ENCODE assay signal across 17 cellular contexts in genomic region chr16:53476867-53477266, GRCh38. TPM values are rescaled to one million over a fixed set of nuclear protein-coding genes. Genes with fewer than 3 reads are reported as not detected.
DNase-seq lines count a peak whose midpoint lies in the region; ATAC-seq and TF ChIP-seq lines count a peak whose summit lies in the region.
"Had no signal": no experiment of that assay in that cellular context is flagged by ENCODE, and none has a peak within 500 bp of the region (broad histone marks: within the 10 kb centered on the region; RNA-seq: fewer than 3 reads in every experiment).

No MANE protein-coding gene starts in this region.

- H3K9me3 ChIP-seq in CD4-positive, alpha-beta T cell (ENCODE audit: control insufficient read depth, low read length): no peaks in the 10 kb centered on the region
- H3K9me3 ChIP-seq in thyroid gland: no peaks in the 10 kb centered on the region
- H3K9me3 ChIP-seq: BLaER1 had no signal

- CTCF ChIA-PET in activated CD4-positive, alpha-beta T cell treated with anti-CD3 and anti-CD28 coated beads for 36 hours (lab: Charles Lee): interaction anchor here (1.0 kb wide), 1 partner anchor 22 kb away, joined by 5 read pairs; no protein-coding TSS in a partner anchor
- CTCF ChIA-PET in CD4-positive, alpha-beta T cell (lab: Charles Lee): interaction anchor here (1.0 kb wide), 1 partner anchor 31 kb away, joined by 3 read pairs; no protein-coding TSS in a partner anchor
- CTCF ChIA-PET in activated CD8-positive, alpha-beta T cell treated with anti-CD3 and anti-CD28 coated beads, Interleukin-2, amount 10 ng/mL, durations not matched to agents 7 days and 5 days (lab: Charles Lee): no interaction called here

- peaks cover 42% of the 10 kb centered on the region for H3K4me1 Mint-ChIP-seq in activated CD4-positive, alpha-beta T cell treated with anti-CD3 and anti-CD28 coated beads for 36 hours
- H3K4me1 Mint-ChIP-seq in CD4-positive, alpha-beta T cell (ENCODE audit: low read depth): peaks cover 72% of the 10 kb centered on the region
- H3K4me1 Mint-ChIP-seq in activated CD8-positive, alpha-beta T cell treated with anti-CD3 and anti-CD28 coated beads, Interleukin-2, amount 10 ng/mL, durations not matched to agents 7 days and 5 days (ENCODE audit: low read depth): peaks cover 32% of the 10 kb centered on the region
- peaks cover 27 to 37% of the 10 kb centered on the region in 2 donors for H3K4me1 Mint-ChIP-seq in immature natural killer cell

- H3K4me1 ChIP-seq in thyroid gland: no peaks in the 10 kb centered on the region
- H3K4me1 ChIP-seq: BLaER1 had no signal

- H3K27me3 ChIP-seq in CD4-positive, alpha-beta T cell (ENCODE audit: control insufficient read depth, insufficient read depth, low read length): no peaks in the 10 kb centered on the region
- H3K27me3 ChIP-seq in thyroid gland: no peaks in the 10 kb centered on the region
- H3K27me3 ChIP-seq: BLaER1 had no signal

- POLR2A ChIA-PET in activated CD4-positive, alpha-beta T cell treated with anti-CD3 and anti-CD28 coated beads for 36 hours (lab: Charles Lee): interaction anchor here (0.7 kb wide), 1 partner anchor 19 kb away, joined by 3 read pairs; no protein-coding TSS in a partner anchor
- POLR2A ChIA-PET in CD4-positive, alpha-beta T cell (lab: Charles Lee): interaction anchor here (0.8 to 3.6 kb wide), 3 partner anchors 13 to 22 kb away, joined by 3 to 17 read pairs (median 5); no protein-coding TSS in a partner anchor
- POLR2A ChIA-PET in activated CD8-positive, alpha-beta T cell treated with anti-CD3 and anti-CD28 coated beads, Interleukin-2, amount 10 ng/mL, durations not matched to agents 7 days and 5 days (lab: Charles Lee): interaction anchor here (0.8 to 1.5 kb wide), 2 partner anchors 31 to 41 kb away, joined by 3 to 5 read pairs; no protein-coding TSS in a partner anchor

- no peak overlapping the region for H3K4me3 ChIP-seq in thyroid gland (replicated peaks in 1 of 3)
- H3K4me3 ChIP-seq: BLaER1 had no signal

- TF ChIP-seq CTCF in CD4-positive, alpha-beta T cell (IDR thresholded peaks at IDR 0.05): no peak
- TF ChIP-seq CTCF in thyroid gland (IDR thresholded peaks at IDR 0.05): no peak

- peaks cover 3% of the 10 kb centered on the region for H3K9me3 Mint-ChIP-seq in activated CD4-positive, alpha-beta T cell treated with anti-CD3 and anti-CD28 coated beads for 36 hours (ENCODE audit: low read depth)
- no peaks in the 10 kb centered on the region for H3K9me3 Mint-ChIP-seq in CD4-positive, alpha-beta T cell
- peaks cover 7% of the 10 kb centered on the region for H3K9me3 Mint-ChIP-seq in activated CD8-positive, alpha-beta T cell treated with anti-CD3 and anti-CD28 coated beads, Interleukin-2, amount 10 ng/mL, durations not matched to agents 7 days and 5 days (ENCODE audit: insufficient read depth)
- H3K9me3 Mint-ChIP-seq in immature natural killer cell: no peaks in the 10 kb centered on the region

- H3K27ac Mint-ChIP-seq in activated CD4-positive, alpha-beta T cell treated with anti-CD3 and anti-CD28 coated beads for 36 hours: peak overlapping the region; percentile 56
- peak overlapping the region; percentile 63 for H3K27ac Mint-ChIP-seq in CD4-positive, alpha-beta T cell
- peak overlapping the region; percentile 22 for H3K27ac Mint-ChIP-seq in activated CD8-positive, alpha-beta T cell treated with anti-CD3 and anti-CD28 coated beads, Interleukin-2, amount 10 ng/mL, durations not matched to agents 7 days and 5 days
- H3K27ac Mint-ChIP-seq in immature natural killer cell: peak overlapping the region in 5 of 6 donors; percentile 30 to 70 (median 57)

- H3K36me3 ChIP-seq in thyroid gland: peaks cover 32 to 41% of the 10 kb centered on the region in 2 donors

- no peak overlapping the region for H3K4me3 Mint-ChIP-seq in activated CD4-positive, alpha-beta T cell treated with anti-CD3 and anti-CD28 coated beads for 36 hours
- peak overlapping the region; percentile 21 for H3K4me3 Mint-ChIP-seq in CD4-positive, alpha-beta T cell
- no peak overlapping the region for H3K4me3 Mint-ChIP-seq in activated CD8-positive, alpha-beta T cell treated with anti-CD3 and anti-CD28 coated beads, Interleukin-2, amount 10 ng/mL, durations not matched to agents 7 days and 5 days
- H3K4me3 Mint-ChIP-seq in immature natural killer cell: no peak overlapping the region

- intact Hi-C loops in activated CD4-positive, alpha-beta T cell treated with anti-CD3 and anti-CD28 coated beads for 36 hours (cut with DNase I, micrococcal nuclease): loop anchor here (2.0 kb wide), 1 partner anchor 18 kb away; no protein-coding TSS in a partner anchor
- intact Hi-C loops in CD4-positive, alpha-beta T cell (cut with DNase I, micrococcal nuclease): no loop called here
- intact Hi-C loops in thyroid gland (cut with DNase I): no loop called here

- H3K27ac ChIP-seq in CD4-positive, alpha-beta T cell (ENCODE audit: low read depth, low read length): no peak overlapping the region
- no peak overlapping the region for H3K27ac ChIP-seq in thyroid gland
- H3K27ac ChIP-seq: BLaER1 had no signal

- ATAC-seq in activated CD4-positive, alpha-beta T cell treated with anti-CD3 and anti-CD28 coated beads for 36 hours: no peak
- ATAC-seq in CD4-positive, alpha-beta T cell (ENCODE audit: poor library complexity): no peak
- no peak for ATAC-seq in activated CD8-positive, alpha-beta T cell treated with anti-CD3 and anti-CD28 coated beads, Interleukin-2, amount 10 ng/mL, durations not matched to agents 7 days and 5 days
- ATAC-seq: Panc1 had no signal

- DNase-seq in activated CD4-positive, alpha-beta T cell treated with anti-CD3 and anti-CD28 coated beads for 36 hours: no peak
- no peak for DNase-seq in activated CD4-positive, alpha-beta T cell treated with anti-CD3 and anti-CD28 coated beads, Interleukin-2, amount 50 U/mL, for 1 hour
- no peak for DNase-seq in CD4-positive, alpha-beta T cell
- DNase-seq in activated CD8-positive, alpha-beta T cell treated with anti-CD3 and anti-CD28 coated beads, Interleukin-2, amount 10 ng/mL, durations not matched to agents 7 days and 5 days: no peak
- DNase-seq in immature natural killer cell: no peak
- no peak for DNase-seq in activated CD4-positive, CD25-positive, alpha-beta regulatory T cell treated with anti-CD3 and anti-CD28 coated beads, Interleukin-2, amount 50 U/mL, for 72 hours
- DNase-seq in UCSD-AML1 (lab: John Stamatoyannopoulos, UW; ENCODE audit: unreplicated experiment): no peak
- DNase-seq in thyroid gland: no peak
- DNase-seq: 8988T, DMS53, MM.1S, NCI-H1105 treated with DMSO at 0.1 percent for 48 hours, NCI-H187, NCI-H2171, NCI-H82 had no signal

- 94 to 95% methylated on average over 2 of the region's 2 CpGs for WGBS in thyroid gland, 2 donors

- no peak for TF ChIP-seq POLR2A in thyroid gland (IDR thresholded peaks at IDR 0.05)

- H3K36me3 Mint-ChIP-seq in activated CD4-positive, alpha-beta T cell treated with anti-CD3 and anti-CD28 coated beads for 36 hours (ENCODE audit: low read depth): peaks cover 84% of the 10 kb centered on the region
- peaks cover 99% of the 10 kb centered on the region for H3K36me3 Mint-ChIP-seq in CD4-positive, alpha-beta T cell (ENCODE audit: low read depth)
- H3K36me3 Mint-ChIP-seq in activated CD8-positive, alpha-beta T cell treated with anti-CD3 and anti-CD28 coated beads, Interleukin-2, amount 10 ng/mL, durations not matched to agents 7 days and 5 days (ENCODE audit: low read depth): peaks cover 89% of the 10 kb centered on the region
- peaks cover 32 to 66% (median 43%) of the 10 kb centered on the region in 3 donors for H3K36me3 Mint-ChIP-seq in immature natural killer cell

- no peaks in the 10 kb centered on the region for H3K27me3 Mint-ChIP-seq in activated CD4-positive, alpha-beta T cell treated with anti-CD3 and anti-CD28 coated beads for 36 hours
- no peaks in the 10 kb centered on the region for H3K27me3 Mint-ChIP-seq in CD4-positive, alpha-beta T cell
- H3K27me3 Mint-ChIP-seq in activated CD8-positive, alpha-beta T cell treated with anti-CD3 and anti-CD28 coated beads, Interleukin-2, amount 10 ng/mL, durations not matched to agents 7 days and 5 days (ENCODE audit: low read depth): no peaks in the 10 kb centered on the region
- H3K27me3 Mint-ChIP-seq in immature natural killer cell (ENCODE audit: low read depth in 3 of 3): no peaks in the 10 kb centered on the region

RNA-seq across cellular contexts. Expression of gene AKTIP, which starts 26.1 kb away (rescaled TPM):
- total RNA-seq in activated CD4-positive, alpha-beta T cell treated with anti-CD3 and anti-CD28 coated beads for 36 hours: 10 to 100 TPM; 22.7 to 25.9 TPM
- 10 to 100 TPM; 51.2 to 53.3 TPM for total RNA-seq in CD4-positive, alpha-beta T cell
- 10 to 100 TPM; 54.0 to 56.8 TPM for total RNA-seq in activated CD8-positive, alpha-beta T cell treated with anti-CD3 and anti-CD28 coated beads, Interleukin-2, amount 10 ng/mL, durations not matched to agents 7 days and 5 days
- 10 to 100 TPM; 23.3 to 32.0 (median 30.9) TPM for polyA plus RNA-seq in immature natural killer cell
- total RNA-seq in thyroid gland: 10 to 100 TPM; 54.0 to 65.6 (median 61.8) TPM

RNA-seq across cellular contexts. Expression of gene RBL2, which starts 42.6 kb away (rescaled TPM):
- 10 to 100 TPM; 65.6 to 67.6 TPM for total RNA-seq in activated CD4-positive, alpha-beta T cell treated with anti-CD3 and anti-CD28 coated beads for 36 hours
- 100 to 1,000 TPM; 102 TPM for total RNA-seq in CD4-positive, alpha-beta T cell
- 100 to 1,000 TPM; 137 to 138 TPM for total RNA-seq in activated CD8-positive, alpha-beta T cell treated with anti-CD3 and anti-CD28 coated beads, Interleukin-2, amount 10 ng/mL, durations not matched to agents 7 days and 5 days
- 100 to 1,000 TPM; 140 to 194 (median 186) TPM for polyA plus RNA-seq in immature natural killer cell
- total RNA-seq in thyroid gland: 100 to 1,000 TPM; 110 to 166 (median 145) TPM

Comparison
In these comparisons a context has a peak if more than half of its experiments do, and no peak if none do; other contexts are left out.
1. intact Hi-C loops: an anchor here in activated CD4-positive, alpha-beta T cell treated with anti-CD3 and anti-CD28 coated beads for 36 hours (2.0 kb wide); none called in CD4-positive, alpha-beta T cell and thyroid gland.